10 cellular contexts compared by ENCODE assay signal in the genomic region with DNA sequence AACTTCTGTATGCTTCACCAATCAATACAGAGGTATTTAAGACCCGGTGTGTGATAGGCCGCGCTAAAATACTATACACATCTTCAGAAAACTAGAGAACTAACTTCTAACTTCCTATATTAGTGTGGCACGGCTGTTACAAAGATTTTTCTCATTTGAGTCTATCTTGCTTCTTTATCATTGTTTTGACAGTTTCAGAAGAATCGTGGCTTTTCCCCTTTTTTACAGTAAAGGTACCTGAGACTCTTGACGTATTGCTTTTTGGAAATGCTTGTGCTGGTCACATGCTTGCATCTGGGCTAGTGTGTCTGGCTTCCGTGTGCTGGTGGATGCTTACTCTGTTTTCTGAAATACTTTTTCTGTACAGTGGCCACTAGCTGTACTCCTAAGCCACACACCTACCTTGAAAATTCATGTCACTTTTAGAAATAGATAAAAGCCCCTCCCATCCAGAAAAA. TPM values are rescaled to one million over a fixed set of nuclear protein-coding genes. Genes with fewer than 3 reads are reported as not detected.
A peak's percentile ranks its signal among the peaks of the same experiment; 100 is the strongest.
DNase-seq lines count a peak whose midpoint lies in the region; ATAC-seq, FAIRE-seq and TF ChIP-seq lines count a peak whose summit lies in the region.
"Had no signal": no experiment of that assay in that cellular context is flagged by ENCODE, and none has a peak within 500 bp of the region (broad histone marks: within the 10 kb centered on the region; RNA-seq: fewer than 3 reads in every experiment).

No MANE protein-coding gene starts in this region.

- H3K9ac ChIP-seq in kidney (ENCODE audit: low read length in 2 of 2), result no peak overlapping the region

- DNase-seq in Peyer's patch (peak in 1 of 3 donors; percentile 72), hepatocyte (ENCODE audit: low spot score) (no peak), kidney (no peak), retina (no peak), cerebellar nuclear complex (lab: John Stamatoyannopoulos, UW) (no peak)
- DNase-seq in natural killer cell treated with Interleukin-12 subunit alpha and Interleukin-12 subunit beta and Interleukin-15 and Interleukin-18, amount 100 ng/mL, for 72 hours (ENCODE audit: low spot score), result no peak

- no peak overlapping the region for H3K4me2 ChIP-seq in hepatocyte

- TF ChIP-seq CTCF in Peyer's patch (IDR thresholded peaks at IDR 0.05) (peak in 2 of 6 experiments; percentile 5 to 31), hepatocyte (IDR thresholded peaks at IDR 0.05; ENCODE audit: poor library complexity) (no peak), kidney (IDR thresholded peaks at IDR 0.05; ENCODE audit: borderline replicate concordance, extremely low read depth, insufficient read depth) (no peak)

- 90% methylated on average over 7 of the region's 7 CpGs for WGBS in hepatocyte (ENCODE audit: low lambda C conversion rate, missing lambda C conversion rate)

- H3K9me3 Mint-ChIP-seq in natural killer cell treated with Interleukin-12 subunit alpha and Interleukin-12 subunit beta and Interleukin-15 and Interleukin-18, amount 100 ng/mL, for 72 hours, result no peaks in the 10 kb centered on the region

- peak overlapping the region; percentile 98 for H3K4me3 Mint-ChIP-seq in natural killer cell treated with Interleukin-12 subunit alpha and Interleukin-12 subunit beta and Interleukin-15 and Interleukin-18, amount 100 ng/mL, for 72 hours

- no peaks in the 10 kb centered on the region for H3K9me3 ChIP-seq in Peyer's patch
- H3K9me3 ChIP-seq in hepatocyte (ENCODE audit: low read depth), result no peaks in the 10 kb centered on the region
- H3K9me3 ChIP-seq in kidney (ENCODE audit: control insufficient read depth in 1 of 2, low read length in 2 of 2), result no peaks in the 10 kb centered on the region

- peak in 1 of 2 donors; percentile 43 for TF ChIP-seq POLR2A in Peyer's patch (IDR thresholded peaks at IDR 0.05)

- H3K4me1 Mint-ChIP-seq in natural killer cell treated with Interleukin-12 subunit alpha and Interleukin-12 subunit beta and Interleukin-15 and Interleukin-18, amount 100 ng/mL, for 72 hours (ENCODE audit: low read depth in 2 of 2), result peaks cover 86 to 99% of the 10 kb centered on the region in 2 donors

- H3K27me3 ChIP-seq in Peyer's patch (no peaks in the 10 kb centered on the region), hepatocyte (peaks cover 27% of the 10 kb centered on the region)

- H3K9me2 ChIP-seq in hepatocyte (replicated peaks; ENCODE audit: insufficient read depth), result no peaks in the 10 kb centered on the region

- peaks cover 43% of the 10 kb centered on the region for H3K36me3 Mint-ChIP-seq in natural killer cell treated with Interleukin-12 subunit alpha and Interleukin-12 subunit beta and Interleukin-15 and Interleukin-18, amount 100 ng/mL, for 72 hours

- H3K27me3 Mint-ChIP-seq in natural killer cell treated with Interleukin-12 subunit alpha and Interleukin-12 subunit beta and Interleukin-15 and Interleukin-18, amount 100 ng/mL, for 72 hours, result no peaks in the 10 kb centered on the region

- peak overlapping the region in 1 of 2 donors; percentile 90 for H3K27ac Mint-ChIP-seq in natural killer cell treated with Interleukin-12 subunit alpha and Interleukin-12 subunit beta and Interleukin-15 and Interleukin-18, amount 100 ng/mL, for 72 hours

- intact Hi-C loops in kidney (cut with DNase I), result no loop called here

- no peak for FAIRE-seq in kidney (lab: Jason Lieb, UNC)

- H3K36me3 ChIP-seq in Peyer's patch, result no peaks in the 10 kb centered on the region
- H3K36me3 ChIP-seq in hepatocyte (replicated peaks; ENCODE audit: insufficient read depth, low read depth), result no peaks in the 10 kb centered on the region
- no peaks in the 10 kb centered on the region for H3K36me3 ChIP-seq in kidney (ENCODE audit: control insufficient read depth in 1 of 2, insufficient read depth in 2 of 2, low read length in 2 of 2)

- H4K20me1 ChIP-seq in hepatocyte (ENCODE audit: insufficient read depth, poor library complexity, severe bottlenecking), result no peaks in the 10 kb centered on the region

- peak overlapping the region; percentile 83 to 95 (median 84) for H3K27ac ChIP-seq in Peyer's patch
- H3K27ac ChIP-seq in hepatocyte, result no peak overlapping the region
- H3K27ac ChIP-seq in kidney (ENCODE audit: low read depth in 2 of 2, low read length in 2 of 2), result no peak overlapping the region

- H2AFZ ChIP-seq in hepatocyte, result no peak overlapping the region

- H3K4me1 ChIP-seq in Peyer's patch (peaks cover 0 to 21% (median 3%) of the 10 kb centered on the region in 4 donors), hepatocyte (ENCODE audit: insufficient read depth) (no peaks in the 10 kb centered on the region), kidney (ENCODE audit: control insufficient read depth in 1 of 2, insufficient read depth in 1 of 2, low read depth in 1 of 2, low read length in 2 of 2) (no peaks in the 10 kb centered on the region)

- H3K4me3 ChIP-seq in Peyer's patch, result no peak overlapping the region
- no peak overlapping the region for H3K4me3 ChIP-seq in hepatocyte
- H3K4me3 ChIP-seq in kidney (ENCODE audit: low read length in 2 of 2), result no peak overlapping the region

- H3K79me2 ChIP-seq in hepatocyte, result no peaks in the 10 kb centered on the region

- ATAC-seq in GM18873 (IDR thresholded peaks at IDR 0.05; ENCODE audit: low FRiP score, unreplicated experiment) (peak; percentile 53), HG02678 (IDR thresholded peaks at IDR 0.05; ENCODE audit: unreplicated experiment) (peak; percentile 66)
- peak; percentile 57 to 79 for ATAC-seq in natural killer cell treated with Interleukin-12 subunit alpha and Interleukin-12 subunit beta and Interleukin-15 and Interleukin-18, amount 100 ng/mL, for 72 hours
- ATAC-seq: HCT116 had no signal

RNA-seq across cellular contexts. Expression of a gene that starts 12.7 kb away (rescaled TPM):
- total RNA-seq in Peyer's patch (100 to 1,000 TPM in 1 of 4 donors, 10 to 100 TPM in 3; 25.3 to 108 (median 31.7) TPM), hepatocyte (0.16 and 0.47 TPM in 2 replicates), kidney (36.8 TPM)
- total RNA-seq in natural killer cell treated with Interleukin-12 subunit alpha and Interleukin-12 subunit beta and Interleukin-15 and Interleukin-18, amount 100 ng/mL, for 72 hours, result 100 to 1,000 TPM; 290 to 416 TPM
- polyA plus RNA-seq in hepatocyte (0.16 and 0.52 TPM in 2 replicates), kidney (ENCODE audit: insufficient read depth, low read depth, low replicate concordance) (0.52 TPM)
- total RNA-seq: RPMI7951 had no signal

Comparison
In these comparisons a context has a peak if more than half of its experiments do, and no peak if none do; other contexts are left out.
1. H3K27ac ChIP-seq: peak in Peyer's patch (4 of 4); none in hepatocyte (single experiment) and kidney (0 of 2).
2. RNA of a gene that starts 12.7 kb away (total RNA-seq): 290 to 416 TPM in natural killer cell treated with Interleukin-12 subunit alpha and Interleukin-12 subunit beta and Interleukin-15 and Interleukin-18, amount 100 ng/mL, for 72 hours, 36.8 TPM in kidney (single experiment) and 25.3 to 108 TPM in Peyer's patch; 0.16 to 0.47 TPM in hepatocyte; every median in the first group is over 10 times any median in the second.
3. Peak in every context shown above with its lines, with median percentiles within 50 percentile points of each other: ATAC-seq.